ENCODE assay signal across 8 cellular contexts in genomic region chr5:172807766-172808311, GRCh38. TPM values are rescaled to one million over a fixed set of nuclear protein-coding genes. Genes with fewer than 3 reads are reported as not detected.
DNase-seq lines count a peak whose midpoint lies in the region; ATAC-seq and TF ChIP-seq lines count a peak whose summit lies in the region.

No MANE protein-coding gene starts in this region.

- peak overlapping the region; percentile 73 to 88 (median 78) for H3K27ac ChIP-seq in Peyer's patch
- H3K27ac ChIP-seq in fibroblast of lung (ENCODE audit: insufficient read depth, low read length) = peak overlapping the region; percentile 85

- no peak overlapping the region for H3K9ac ChIP-seq in fibroblast of lung (ENCODE audit: insufficient read depth, low read length)

- no peak for TF ChIP-seq POLR2A in Peyer's patch (IDR thresholded peaks at IDR 0.05)

- H3K4me1 ChIP-seq in Peyer's patch (peaks cover 0 to 5% (median 0%) of the 10 kb centered on the region in 4 donors), fibroblast of lung (ENCODE audit: control insufficient read depth, extremely low read depth, insufficient read depth, low read length) (peaks cover 5% of the 10 kb centered on the region)

- ATAC-seq in sciatic nerve (peak; percentile 28), GM19023 (IDR thresholded peaks at IDR 0.05; ENCODE audit: unreplicated experiment) (no peak)

- no peak overlapping the region for H3K4me2 ChIP-seq in fibroblast of lung (ENCODE audit: extremely low read depth, insufficient read depth, low read length)

- H3K9me3 ChIP-seq in Peyer's patch = peaks cover 0 to 6% (median 0%) of the 10 kb centered on the region in 4 donors
- H3K9me3 ChIP-seq in fibroblast of lung (ENCODE audit: control insufficient read depth, insufficient read depth, low read depth, low read length) = no peaks in the 10 kb centered on the region

- DNase-seq in GM06990 (ENCODE audit: extremely low read depth, insufficient read length) (no peak), Peyer's patch (peak in 1 of 3 donors; percentile 46), fibroblast of lung (ENCODE audit: low read depth in 2 of 2) (no peak), sciatic nerve (ENCODE audit: low spot score) (peak; percentile 42), KBM-7 (no peak), NCI-H1105 treated with DMSO at 0.1 percent for 48 hours (lab: John Stamatoyannopoulos, UW) (no peak), NCI-H1436 (lab: John Stamatoyannopoulos, UW) (no peak)

- in situ Hi-C loops in KBM-7 (cut with MboI; ENCODE audit: low pct_unique_long_range_greater_than_20kb, low sequenced_read_pairs) = no loop called here

- intact Hi-C loops in sciatic nerve (cut with DNase I) = no loop called here

- peak overlapping the region; percentile 43; the same call in 1 of the 2 replicates for H3K4me3 ChIP-seq in GM06990 (replicated peaks; ENCODE audit: low read depth, low read length)
- peak overlapping the region in 3 of 4 donors; percentile 18 to 36 (median 29) for H3K4me3 ChIP-seq in Peyer's patch
- no peak overlapping the region for H3K4me3 ChIP-seq in fibroblast of lung (replicated peaks in 1 of 4; ENCODE audit: control extremely low read depth in 1 of 4, insufficient read depth in 1 of 4, low read depth in 3 of 4, low read length in 4 of 4)

- H3K27me3 ChIP-seq in GM06990 (replicated peaks; ENCODE audit: control insufficient read depth, insufficient read depth, low read length) = no peaks in the 10 kb centered on the region
- H3K27me3 ChIP-seq in Peyer's patch = no peaks in the 10 kb centered on the region
- H3K27me3 ChIP-seq in fibroblast of lung (ENCODE audit: control insufficient read depth, insufficient read depth, low read length) = no peaks in the 10 kb centered on the region

- H4K20me1 ChIP-seq in fibroblast of lung (ENCODE audit: control insufficient read depth, extremely low read depth, insufficient read depth, low read length) = no peaks in the 10 kb centered on the region

- no peaks in the 10 kb centered on the region for H3K36me3 ChIP-seq in GM06990 (ENCODE audit: control insufficient read depth, insufficient read depth, low read length)
- H3K36me3 ChIP-seq in Peyer's patch = no peaks in the 10 kb centered on the region
- no peaks in the 10 kb centered on the region for H3K36me3 ChIP-seq in fibroblast of lung (ENCODE audit: control insufficient read depth, insufficient read depth, low read length)

- no peak overlapping the region for H2AFZ ChIP-seq in fibroblast of lung (ENCODE audit: low read length)

- TF ChIP-seq CTCF in GM06990 (IDR thresholded peaks at IDR 0.05; ENCODE audit: insufficient read depth, low read length, poor library complexity, severe bottlenecking) = no peak
- no peak for TF ChIP-seq CTCF in Peyer's patch (IDR thresholded peaks at IDR 0.05)
- TF ChIP-seq CTCF in fibroblast of lung (conservative IDR thresholded peaks at IDR 0.05 in 1 of 2, IDR thresholded peaks at IDR 0.05 in 1 of 2; ENCODE audit: low read depth in 1 of 2, low read length in 2 of 2) = no peak

- no peaks in the 10 kb centered on the region for H3K79me2 ChIP-seq in fibroblast of lung (ENCODE audit: control insufficient read depth, insufficient read depth, low read length)

RNA-seq across cellular contexts. Expression of gene ERGIC1, which starts 26.2 kb away (rescaled TPM):
- 100 to 1,000 TPM; 113 to 180 (median 143) TPM for total RNA-seq in Peyer's patch
- 70.9 and 113 TPM in 2 replicates for total RNA-seq in fibroblast of lung
- 168 and 171 TPM in 2 replicates for polyA plus RNA-seq in fibroblast of lung
- polyA plus RNA-seq in fibroblast of lung (2012) = 173 and 195 TPM in 2 replicates
- polyA minus RNA-seq in fibroblast of lung (ENCODE audit: low replicate concordance) = 269 and 362 TPM in 2 replicates
- 87.3 TPM for total RNA-seq in sciatic nerve

RNA-seq across cellular contexts. Expression of gene DUSP1, which starts 36.8 kb away (rescaled TPM):
- total RNA-seq in Peyer's patch = 100 to 1,000 TPM; 155 to 427 (median 285) TPM
- 56.5 and 148 TPM in 2 replicates for total RNA-seq in fibroblast of lung
- polyA plus RNA-seq in fibroblast of lung = 121 and 291 TPM in 2 replicates
- polyA plus RNA-seq in fibroblast of lung (2012) = 89.4 and 192 TPM in 2 replicates
- 200 and 307 TPM in 2 replicates for polyA minus RNA-seq in fibroblast of lung (ENCODE audit: low replicate concordance)
- 296 TPM for total RNA-seq in sciatic nerve

Comparison
In these comparisons a context has a peak if more than half of its experiments do, and no peak if none do; other contexts are left out.
1. H3K4me3 ChIP-seq: peak in GM06990 (single experiment) and Peyer's patch (3 of 4); none in fibroblast of lung (0 of 4).